16 cellular contexts compared by ENCODE assay signal in the genomic region with DNA sequence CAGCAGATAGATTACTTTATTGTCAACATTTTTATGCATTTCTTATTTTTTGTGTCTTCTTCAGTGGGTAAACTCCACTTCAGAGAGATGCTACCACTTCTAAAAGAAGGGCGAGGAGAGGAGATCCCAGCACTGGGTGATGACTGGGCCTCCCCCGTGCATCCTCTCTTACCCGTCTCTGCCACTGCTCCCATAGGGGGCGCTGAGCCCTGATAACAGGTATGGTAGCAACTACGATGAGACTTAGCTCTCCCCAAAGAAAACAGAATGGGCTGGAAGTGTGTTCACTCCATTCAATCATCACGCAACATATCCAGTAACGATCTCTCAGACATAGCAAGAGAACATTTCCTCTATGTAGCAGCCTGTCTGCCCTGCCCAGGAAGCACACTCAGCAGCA.
DNase-seq lines count a peak whose midpoint lies in the region; ATAC-seq and TF ChIP-seq lines count a peak whose summit lies in the region.
"Had no signal": no experiment of that assay in that cellular context is flagged by ENCODE, and none has a peak within 500 bp of the region (broad histone marks: within the 10 kb centered on the region; RNA-seq: fewer than 3 reads in every experiment).

No MANE protein-coding gene starts in this region.

- H3K36me3 Mint-ChIP-seq in neural progenitor cell, result no peaks in the 10 kb centered on the region
- H3K36me3 Mint-ChIP-seq in CD8-positive, alpha-beta memory T cell, result no peaks in the 10 kb centered on the region
- no peaks in the 10 kb centered on the region for H3K36me3 Mint-ChIP-seq in stimulated activated naive B cell treated with anti-CD40 and anti-IgM and Interleukin-4, amounts not matched to agents 10 μg/mL and 1 μg/mL and 100 μg/mL, for 72 hours
- H3K36me3 Mint-ChIP-seq: activated naive CD8-positive, alpha-beta T cell treated with anti-CD3 and anti-CD28 coated beads, Interleukin-2, amount 10 ng/mL, durations not matched to agents 7 days and 5 days; naive B cell had no signal

- no peaks in the 10 kb centered on the region for H3K36me3 ChIP-seq in neural progenitor cell
- no peaks in the 10 kb centered on the region for H3K36me3 ChIP-seq in CD8-positive, alpha-beta memory T cell (ENCODE audit: insufficient read depth, low read length)
- H3K36me3 ChIP-seq: suprapubic skin had no signal

- no peak overlapping the region for H3K4me3 ChIP-seq in neural progenitor cell
- no peak overlapping the region for H3K4me3 ChIP-seq in CD8-positive, alpha-beta memory T cell (ENCODE audit: low read length)
- H3K4me3 ChIP-seq: suprapubic skin had no signal

- in situ Hi-C loops in SK-MEL-5 (cut with HindIII; ENCODE audit: low pct_unique_long_range_greater_than_20kb, low sequenced_read_pairs), result no loop called here

- peak; percentile 49 for DNase-seq in NCI-H82 (lab: John Stamatoyannopoulos, UW)
- no peak for DNase-seq in NCI-H82 treated with DMSO at 0.1 percent for 48 hours (lab: John Stamatoyannopoulos, UW; ENCODE audit: unreplicated experiment)
- peak; percentile 43 for DNase-seq in HT-29 (ENCODE audit: low spot score)
- DNase-seq in SK-MEL-5 (ENCODE audit: low read depth, low spot score), result peak; percentile 40
- peak; percentile 56 for DNase-seq in neural progenitor cell (ENCODE audit: low spot score)
- DNase-seq in CD8-positive, alpha-beta memory T cell, result no peak
- no peak for DNase-seq in stimulated activated naive B cell treated with anti-CD40 and anti-IgM and Interleukin-4, amounts not matched to agents 10 μg/mL and 1 μg/mL and 100 μg/mL, for 72 hours
- DNase-seq: activated naive CD8-positive, alpha-beta T cell treated with anti-CD3 and anti-CD28 coated beads, Interleukin-2, amount 10 ng/mL, durations not matched to agents 7 days and 5 days; activated T-cell treated with anti-CD3 and anti-CD28 coated beads for 4 hours; effector memory CD4-positive, alpha-beta T cell; IMR-90; naive B cell; NCI-H446; T-helper 1 cell had no signal

- H3K9me3 ChIP-seq in neural progenitor cell (ENCODE audit: low read depth), result no peaks in the 10 kb centered on the region
- H3K9me3 ChIP-seq in CD8-positive, alpha-beta memory T cell (ENCODE audit: low read length), result no peaks in the 10 kb centered on the region
- H3K9me3 ChIP-seq: suprapubic skin had no signal

- H3K79me2 ChIP-seq in neural progenitor cell (ENCODE audit: low read depth), result no peaks in the 10 kb centered on the region

- H3K4me2 ChIP-seq in neural progenitor cell, result no peak overlapping the region

- H3K4me1 Mint-ChIP-seq in neural progenitor cell, result no peaks in the 10 kb centered on the region
- H3K4me1 Mint-ChIP-seq in CD8-positive, alpha-beta memory T cell, result no peaks in the 10 kb centered on the region
- H3K4me1 Mint-ChIP-seq in stimulated activated naive B cell treated with anti-CD40 and anti-IgM and Interleukin-4, amounts not matched to agents 10 μg/mL and 1 μg/mL and 100 μg/mL, for 72 hours, result no peaks in the 10 kb centered on the region
- H3K4me1 Mint-ChIP-seq: activated naive CD8-positive, alpha-beta T cell treated with anti-CD3 and anti-CD28 coated beads, Interleukin-2, amount 10 ng/mL, durations not matched to agents 7 days and 5 days; naive B cell had no signal

- no peaks in the 10 kb centered on the region for H3F3A ChIP-seq in neural progenitor cell (ENCODE audit: low read depth)

- H3K27ac Mint-ChIP-seq in neural progenitor cell, result no peak overlapping the region
- no peak overlapping the region for H3K27ac Mint-ChIP-seq in CD8-positive, alpha-beta memory T cell
- no peak overlapping the region for H3K27ac Mint-ChIP-seq in stimulated activated naive B cell treated with anti-CD40 and anti-IgM and Interleukin-4, amounts not matched to agents 10 μg/mL and 1 μg/mL and 100 μg/mL, for 72 hours
- H3K27ac Mint-ChIP-seq: activated naive CD8-positive, alpha-beta T cell treated with anti-CD3 and anti-CD28 coated beads, Interleukin-2, amount 10 ng/mL, durations not matched to agents 7 days and 5 days; naive B cell had no signal

- H3K9ac ChIP-seq in neural progenitor cell, result no peak overlapping the region

- CTCF ChIA-PET in CD8-positive, alpha-beta memory T cell (lab: Charles Lee), result no interaction called here

- peak overlapping the region; percentile 72 for H2AFZ ChIP-seq in neural progenitor cell (replicated peaks)

- no peak overlapping the region for H3K4me3 Mint-ChIP-seq in neural progenitor cell
- no peak overlapping the region for H3K4me3 Mint-ChIP-seq in CD8-positive, alpha-beta memory T cell
- no peak overlapping the region for H3K4me3 Mint-ChIP-seq in stimulated activated naive B cell treated with anti-CD40 and anti-IgM and Interleukin-4, amounts not matched to agents 10 μg/mL and 1 μg/mL and 100 μg/mL, for 72 hours
- H3K4me3 Mint-ChIP-seq: activated naive CD8-positive, alpha-beta T cell treated with anti-CD3 and anti-CD28 coated beads, Interleukin-2, amount 10 ng/mL, durations not matched to agents 7 days and 5 days; naive B cell had no signal

- no peaks in the 10 kb centered on the region for H4K20me1 ChIP-seq in neural progenitor cell (ENCODE audit: low read depth)

- ATAC-seq in GM21723 (IDR thresholded peaks at IDR 0.05; ENCODE audit: unreplicated experiment), result no peak
- ATAC-seq in stimulated activated naive B cell treated with anti-CD40 and anti-IgM and Interleukin-4, amounts not matched to agents 10 μg/mL and 1 μg/mL and 100 μg/mL, for 72 hours (replicated peaks), result no peak

- H3K9me3 Mint-ChIP-seq in neural progenitor cell, result no peaks in the 10 kb centered on the region
- H3K9me3 Mint-ChIP-seq in CD8-positive, alpha-beta memory T cell, result peaks cover 0 to 3% (median 0%) of the 10 kb centered on the region in 5 donors
- H3K9me3 Mint-ChIP-seq in stimulated activated naive B cell treated with anti-CD40 and anti-IgM and Interleukin-4, amounts not matched to agents 10 μg/mL and 1 μg/mL and 100 μg/mL, for 72 hours, result no peaks in the 10 kb centered on the region
- H3K9me3 Mint-ChIP-seq: activated naive CD8-positive, alpha-beta T cell treated with anti-CD3 and anti-CD28 coated beads, Interleukin-2, amount 10 ng/mL, durations not matched to agents 7 days and 5 days had no signal

- no peaks in the 10 kb centered on the region for H3K27me3 Mint-ChIP-seq in neural progenitor cell (ENCODE audit: insufficient read depth, low read depth)
- peaks cover 3 to 10% of the 10 kb centered on the region in 2 donors for H3K27me3 Mint-ChIP-seq in CD8-positive, alpha-beta memory T cell
- H3K27me3 Mint-ChIP-seq in stimulated activated naive B cell treated with anti-CD40 and anti-IgM and Interleukin-4, amounts not matched to agents 10 μg/mL and 1 μg/mL and 100 μg/mL, for 72 hours, result peaks cover 7 to 17% of the 10 kb centered on the region in 2 donors

- no peaks in the 10 kb centered on the region for H3K4me1 ChIP-seq in neural progenitor cell
- no peaks in the 10 kb centered on the region for H3K4me1 ChIP-seq in CD8-positive, alpha-beta memory T cell (ENCODE audit: insufficient read depth, low read length)
- H3K4me1 ChIP-seq: suprapubic skin had no signal

- no peaks in the 10 kb centered on the region for H3K27me3 ChIP-seq in neural progenitor cell
- no peaks in the 10 kb centered on the region for H3K27me3 ChIP-seq in CD8-positive, alpha-beta memory T cell (ENCODE audit: insufficient read depth, low read length, poor library complexity, severe bottlenecking)

- peak; percentile 58 for TF ChIP-seq CTCF in neural progenitor cell (IDR thresholded peaks at IDR 0.05)

- no peak overlapping the region for H3K27ac ChIP-seq in neural progenitor cell
- no peak overlapping the region for H3K27ac ChIP-seq in CD8-positive, alpha-beta memory T cell (ENCODE audit: low read depth, low read length)
- H3K27ac ChIP-seq: suprapubic skin had no signal

- POLR2A ChIA-PET in CD8-positive, alpha-beta memory T cell (lab: Charles Lee), result no interaction called here

Comparison
In these comparisons a context has a peak if more than half of its experiments do, and no peak if none do; other contexts are left out.
1. DNase-seq: peak in NCI-H82 (single experiment), HT-29 (single experiment), SK-MEL-5 (single experiment) and neural progenitor cell (single experiment); none in NCI-H82 treated with DMSO at 0.1 percent for 48 hours (single experiment), CD8-positive, alpha-beta memory T cell (0 of 5) and stimulated activated naive B cell treated with anti-CD40 and anti-IgM and Interleukin-4, amounts not matched to agents 10 μg/mL and 1 μg/mL and 100 μg/mL, for 72 hours (single experiment).